ENCODE assay signal across 24 cellular contexts in genomic region chr7:118328505-118329211, GRCh38.
DNase-seq lines count a peak whose midpoint lies in the region; ATAC-seq, FAIRE-seq and TF ChIP-seq lines count a peak whose summit lies in the region.
"Had no signal": no experiment of that assay in that cellular context is flagged by ENCODE, and none has a peak within 500 bp of the region (broad histone marks: within the 10 kb centered on the region; RNA-seq: fewer than 3 reads in every experiment).

No MANE protein-coding gene starts in this region.

- H3K4me1 Mint-ChIP-seq in Calu3 (ENCODE audit: low read depth, unreplicated experiment): peaks cover 22% of the 10 kb centered on the region
- H3K4me1 Mint-ChIP-seq in GM23338: peaks cover 14% of the 10 kb centered on the region
- peaks cover 11% of the 10 kb centered on the region for H3K4me1 Mint-ChIP-seq in activated CD4-positive, alpha-beta T cell treated with anti-CD3 and anti-CD28 coated beads, Interleukin-2, amount 10 ng/mL, durations not matched to agents 24 days and 14 days
- H3K4me1 Mint-ChIP-seq: CD14-positive monocyte; CD8-positive, alpha-beta memory T cell had no signal

- no peak overlapping the region for H3K4ac ChIP-seq in H1 (replicated peaks; ENCODE audit: insufficient read length, low read depth, low read length)

- no peak overlapping the region for H4K8ac ChIP-seq in H1 (ENCODE audit: extremely low read depth, insufficient read depth, low read length)

- H3K27ac Mint-ChIP-seq in Calu3 (ENCODE audit: unreplicated experiment): peak overlapping the region; percentile 24
- peak overlapping the region; percentile 69 for H3K27ac Mint-ChIP-seq in GM23338
- no peak overlapping the region for H3K27ac Mint-ChIP-seq in activated CD4-positive, alpha-beta T cell treated with anti-CD3 and anti-CD28 coated beads, Interleukin-2, amount 10 ng/mL, durations not matched to agents 24 days and 14 days
- H3K27ac Mint-ChIP-seq: CD14-positive monocyte; CD4-positive, alpha-beta T cell had no signal

- H2BK12ac ChIP-seq in H1 (ENCODE audit: low read depth, low read length): no peak overlapping the region

- POLR2A ChIA-PET in H1 (lab: Charles Lee; ENCODE audit: partially characterized antibody): no interaction called here

- no peak overlapping the region for H3K14ac ChIP-seq in H1 (ENCODE audit: insufficient read length)

- H2BK20ac ChIP-seq in H1 (ENCODE audit: low read length): no peak overlapping the region

- TF ChIP-seq POLR2A in H1 (IDR thresholded peaks at IDR 0.05; ENCODE audit: control extremely low read depth in 1 of 2, low read depth in 2 of 2, low read length in 2 of 2): no peak

- H3K27me3 Mint-ChIP-seq in Calu3 (ENCODE audit: unreplicated experiment): no peaks in the 10 kb centered on the region
- H3K27me3 Mint-ChIP-seq in GM23338 (ENCODE audit: insufficient read depth, low read depth, poor library complexity): peaks cover 2% of the 10 kb centered on the region
- peaks cover 18% of the 10 kb centered on the region for H3K27me3 Mint-ChIP-seq in activated CD4-positive, alpha-beta T cell treated with anti-CD3 and anti-CD28 coated beads, Interleukin-2, amount 10 ng/mL, durations not matched to agents 24 days and 14 days

- H3K18ac ChIP-seq in H1 (ENCODE audit: extremely low read depth, low read length): no peak overlapping the region

- TF ChIP-seq EP300 in H1 (IDR thresholded peaks at IDR 0.05; ENCODE audit: borderline replicate concordance in 1 of 2, low read depth in 2 of 2, low read length in 2 of 2): no peak

- H3K4me3 ChIP-seq in GM23338 (no peak overlapping the region), Loucy (ENCODE audit: low read length, poor library complexity, severe bottlenecking) (no peak overlapping the region), H1 (ENCODE audit: extremely low read depth in 1 of 4, insufficient read depth in 2 of 4, low read depth in 3 of 4, low read length in 4 of 4) (no peak overlapping the region), right atrium auricular region (no peak overlapping the region)
- H3K4me3 ChIP-seq: A549; BLaER1 treated with 17β-estradiol and CSF1 and Interleukin-3, amounts not matched to agents 10 nM and 100 nM; GM12878 had no signal

- H2BK120ac ChIP-seq in H1 (replicated peaks; ENCODE audit: low read depth, low read length): no peak overlapping the region

- no peaks in the 10 kb centered on the region for H3K79me2 ChIP-seq in GM23338 (replicated peaks; ENCODE audit: insufficient read depth)
- H3K79me2 ChIP-seq in Loucy (ENCODE audit: insufficient read depth, low read length): no peaks in the 10 kb centered on the region
- H3K79me2 ChIP-seq in H1 (ENCODE audit: control insufficient read depth in 1 of 2, insufficient read depth in 2 of 2, low read length in 2 of 2): no peaks in the 10 kb centered on the region

- peak overlapping the region; percentile 86; the same call in 1 of the 2 replicates for H2AFZ ChIP-seq in GM23338
- no peak overlapping the region for H2AFZ ChIP-seq in Loucy (ENCODE audit: low read length)
- peak overlapping the region; percentile 97 for H2AFZ ChIP-seq in H1 (ENCODE audit: low read length)

- FAIRE-seq in H1 (lab: Jason Lieb, UNC): no peak
- FAIRE-seq: A549, GM12878 had no signal

- no peak overlapping the region for H3K56ac ChIP-seq in H1 (replicated peaks; ENCODE audit: insufficient read length, low read depth, low read length)

- H3K4me2 ChIP-seq in GM23338 (no peak overlapping the region), Loucy (ENCODE audit: low read depth, low read length, poor library complexity, severe bottlenecking) (peak overlapping the region; percentile 66), H1 (ENCODE audit: insufficient read depth in 1 of 2, low read depth in 2 of 2, low read length in 2 of 2) (no peak overlapping the region)
- H3K4me2 ChIP-seq: A549; BLaER1 treated with 17β-estradiol and CSF1 and Interleukin-3, amounts not matched to agents 10 nM and 100 nM had no signal

- ATAC-seq in GM23338: peak; percentile 31; the same call in 1 of the 3 replicates
- ATAC-seq: A549, GM12878, HCT116 had no signal

- DNase-seq in Calu3 (no peak), GM23338 (ENCODE audit: low spot score) (peak; percentile 10), H1 (ENCODE audit: low read depth in 1 of 2, low spot score in 2 of 2) (no peak), right atrium auricular region (ENCODE audit: low spot score) (no peak), cerebellum (ENCODE audit: low spot score) (no peak)
- no peak for DNase-seq in activated CD4-positive, alpha-beta T cell treated with anti-CD3 and anti-CD28 coated beads, Interleukin-2, amount 10 ng/mL, durations not matched to agents 24 days and 14 days
- DNase-seq in activated naive CD4-positive, alpha-beta T cell treated with Interleukin-2 at 50 U/mL for 16 hours: no peak
- DNase-seq: 8988T; ACHN; AML-193; BE2C; CD4-positive, alpha-beta T cell; CD8-positive, alpha-beta memory T cell; DMS153; EL; GDM1; GOT3; H7 had no signal

- no peaks in the 10 kb centered on the region for H3K27me3 ChIP-seq in GM23338 (ENCODE audit: insufficient read depth)
- H3K27me3 ChIP-seq in Loucy (ENCODE audit: insufficient read depth, low read length, poor library complexity, severe bottlenecking): no peaks in the 10 kb centered on the region
- H3K27me3 ChIP-seq in H1 (replicated peaks in 1 of 4; ENCODE audit: control insufficient read depth in 3 of 4, extremely low read depth in 1 of 4, insufficient read depth in 3 of 4, low read length in 3 of 4): no peaks in the 10 kb centered on the region
- H3K27me3 ChIP-seq in right atrium auricular region: no peaks in the 10 kb centered on the region
- H3K27me3 ChIP-seq: BE2C had no signal

- 86% methylated on average over 11 of the region's 11 CpGs; no CpG with 5 or more reads in 1 of the 2 experiments for WGBS in H1 (ENCODE audit: extremely low coverage in 1 of 2, insufficient coverage in 1 of 2, insufficient read length in 1 of 2, insufficient replicate concordance in 2 of 2, low coverage in 1 of 2, low lambda C conversion rate in 2 of 2, missing lambda C conversion rate in 1 of 2), 2 experiments

- H2BK5ac ChIP-seq in H1 (ENCODE audit: low read depth, low read length): no peak overlapping the region

- H3K9ac ChIP-seq in Loucy (ENCODE audit: low read depth, low read length, poor library complexity, severe bottlenecking) (peak overlapping the region; percentile 37), H1 (replicated peaks in 1 of 4; ENCODE audit: extremely low read depth in 1 of 4, low read depth in 3 of 4, low read length in 3 of 4) (no peak overlapping the region)
- H3K9ac ChIP-seq: BLaER1 treated with 17β-estradiol and CSF1 and Interleukin-3, amounts not matched to agents 10 nM and 100 nM had no signal

- no peak overlapping the region for H3K4me3 Mint-ChIP-seq in Calu3 (ENCODE audit: low read depth, unreplicated experiment)
- H3K4me3 Mint-ChIP-seq in GM23338: no peak overlapping the region
- H3K4me3 Mint-ChIP-seq in activated CD4-positive, alpha-beta T cell treated with anti-CD3 and anti-CD28 coated beads, Interleukin-2, amount 10 ng/mL, durations not matched to agents 24 days and 14 days: no peak overlapping the region
- H3K4me3 Mint-ChIP-seq: CD4-positive, alpha-beta T cell; CD8-positive, alpha-beta memory T cell had no signal

- no peak for TF ChIP-seq RAD21 in H1 (IDR thresholded peaks at IDR 0.05 in 1 of 2, conservative IDR thresholded peaks at IDR 0.05 in 1 of 2; ENCODE audit: low read depth in 2 of 2, low read length in 2 of 2)

- CTCF ChIA-PET in Calu3 (lab: Charles Lee): no interaction called here
- CTCF ChIA-PET in H1 (lab: Charles Lee; ENCODE audit: partially characterized antibody): no interaction called here

- H2BK15ac ChIP-seq in H1 (ENCODE audit: low read length): no peak overlapping the region

- H3K23ac ChIP-seq in H1 (ENCODE audit: insufficient read length): no peak overlapping the region

- H3K23me2 ChIP-seq in H1 (ENCODE audit: low read depth, low read length): no peaks in the 10 kb centered on the region

- no peaks in the 10 kb centered on the region for H4K20me1 ChIP-seq in GM23338 (replicated peaks; ENCODE audit: insufficient read depth)
- no peaks in the 10 kb centered on the region for H4K20me1 ChIP-seq in Loucy (ENCODE audit: insufficient read depth, low read length, poor library complexity, severe bottlenecking)
- H4K20me1 ChIP-seq in H1 (replicated peaks in 1 of 2; ENCODE audit: control insufficient read depth in 1 of 2, insufficient read depth in 2 of 2, low read length in 2 of 2): no peaks in the 10 kb centered on the region
- H4K20me1 ChIP-seq: BLaER1 treated with 17β-estradiol and CSF1 and Interleukin-3, amounts not matched to agents 10 nM and 100 nM had no signal

- H3K9me3 Mint-ChIP-seq in Calu3 (ENCODE audit: low read depth, unreplicated experiment) (no peaks in the 10 kb centered on the region), GM23338 (no peaks in the 10 kb centered on the region)
- no peaks in the 10 kb centered on the region for H3K9me3 Mint-ChIP-seq in activated CD4-positive, alpha-beta T cell treated with anti-CD3 and anti-CD28 coated beads, Interleukin-2, amount 10 ng/mL, durations not matched to agents 24 days and 14 days
- H3K9me3 Mint-ChIP-seq: CD4-positive, alpha-beta T cell; CD8-positive, alpha-beta memory T cell had no signal

- H2AK5ac ChIP-seq in H1 (ENCODE audit: low read depth, low read length): no peak overlapping the region

- no peaks in the 10 kb centered on the region for H3K9me2 ChIP-seq in GM23338 (ENCODE audit: insufficient read depth)
- H3K9me2 ChIP-seq in Loucy (replicated peaks; ENCODE audit: low read depth, low read length): no peaks in the 10 kb centered on the region

- H3K36me3 Mint-ChIP-seq in Calu3 (ENCODE audit: insufficient read depth, unreplicated experiment): no peaks in the 10 kb centered on the region
- no peaks in the 10 kb centered on the region for H3K36me3 Mint-ChIP-seq in GM23338 (ENCODE audit: low read depth)
- H3K36me3 Mint-ChIP-seq in activated CD4-positive, alpha-beta T cell treated with anti-CD3 and anti-CD28 coated beads, Interleukin-2, amount 10 ng/mL, durations not matched to agents 24 days and 14 days (ENCODE audit: low read depth): no peaks in the 10 kb centered on the region
- H3K36me3 Mint-ChIP-seq: CD8-positive, alpha-beta memory T cell had no signal

- H3K27ac ChIP-seq in GM23338 (ENCODE audit: low read depth): no peak overlapping the region
- H3K27ac ChIP-seq in H1 (ENCODE audit: low read depth, low read length): no peak overlapping the region
- no peak overlapping the region for H3K27ac ChIP-seq in right atrium auricular region
- H3K27ac ChIP-seq: A549; BLaER1 treated with 17β-estradiol and CSF1 and Interleukin-3, amounts not matched to agents 10 nM and 100 nM had no signal

- BruUV-seq in Calu3 (replicated peaks; lab: Mats Ljungman, UMichigan): no TSS peak

- H3K4me1 ChIP-seq in GM23338 (ENCODE audit: insufficient read depth) (peaks cover 6% of the 10 kb centered on the region; the same call in 1 of the 2 replicates), Loucy (ENCODE audit: insufficient read depth, low read length, poor library complexity, severe bottlenecking) (peaks cover 47% of the 10 kb centered on the region), H1 (replicated peaks in 1 of 4; ENCODE audit: control insufficient read depth in 3 of 4, insufficient read depth in 4 of 4, low read length in 3 of 4) (peaks cover 0 to 4% (median 0%) of the 10 kb centered on the region in 4 experiments; a peak in 3 of 7 replicates), right atrium auricular region (no peaks in the 10 kb centered on the region)
- H3K4me1 ChIP-seq: A549; BE2C; BLaER1 treated with 17β-estradiol and CSF1 and Interleukin-3, amounts not matched to agents 10 nM and 100 nM had no signal

- H3K79me1 ChIP-seq in H1 (ENCODE audit: low read depth, low read length): no peaks in the 10 kb centered on the region

- H3K36me3 ChIP-seq in GM23338 (ENCODE audit: insufficient read depth): no peaks in the 10 kb centered on the region
- no peaks in the 10 kb centered on the region for H3K36me3 ChIP-seq in Loucy (ENCODE audit: insufficient read depth, low read length)
- no peaks in the 10 kb centered on the region for H3K36me3 ChIP-seq in H1 (ENCODE audit: control insufficient read depth in 2 of 4, insufficient read depth in 4 of 4, low read length in 3 of 4)
- H3K36me3 ChIP-seq in right atrium auricular region: no peaks in the 10 kb centered on the region
- H3K36me3 ChIP-seq: BE2C; BLaER1 treated with 17β-estradiol and CSF1 and Interleukin-3, amounts not matched to agents 10 nM and 100 nM had no signal

- intact Hi-C loops in Calu3 (cut with micrococcal nuclease; ENCODE audit: unreplicated experiment): no loop called here
- intact Hi-C loops in activated CD4-positive, alpha-beta T cell treated with anti-CD3 and anti-CD28 coated beads, Interleukin-2, amount 10 ng/mL, durations not matched to agents 24 days and 14 days (cut with micrococcal nuclease): no loop called here

- no peaks in the 10 kb centered on the region for H3F3A ChIP-seq in GM23338 (replicated peaks; ENCODE audit: low read depth)
- no peaks in the 10 kb centered on the region for H3F3A ChIP-seq in Loucy (ENCODE audit: low read depth)

- H4K5ac ChIP-seq in H1 (ENCODE audit: insufficient read length, low read depth, low read length): no peak overlapping the region

- TF ChIP-seq CTCF in Calu3 (IDR thresholded peaks at IDR 0.05; ENCODE audit: unreplicated experiment) (no peak), GM23338 (conservative IDR thresholded peaks at IDR 0.05; ENCODE audit: low read depth in 2 of 2) (no peak), Loucy (conservative IDR thresholded peaks at IDR 0.05; ENCODE audit: low read length) (no peak), H1 (IDR thresholded peaks at IDR 0.05; ENCODE audit: control extremely low read depth in 1 of 3, insufficient read depth in 1 of 3, low read depth in 1 of 3, low read length in 3 of 3) (no peak), right atrium auricular region (IDR thresholded peaks at IDR 0.05) (no peak)

- no peak overlapping the region for H4K91ac ChIP-seq in H1 (replicated peaks; ENCODE audit: insufficient read length, low read length)

- H3K9me3 ChIP-seq in Loucy (ENCODE audit: insufficient read depth, low read depth, low read length) (no peaks in the 10 kb centered on the region), H1 (ENCODE audit: insufficient read depth in 2 of 2, low read depth in 1 of 2, low read length in 1 of 2) (no peaks in the 10 kb centered on the region), right atrium auricular region (no peaks in the 10 kb centered on the region)
- H3K9me3 ChIP-seq: A549; BE2C; BLaER1 treated with 17β-estradiol and CSF1 and Interleukin-3, amounts not matched to agents 10 nM and 100 nM had no signal
